Comparison of ENCODE assay signal across 23 cellular contexts in the genomic region with DNA sequence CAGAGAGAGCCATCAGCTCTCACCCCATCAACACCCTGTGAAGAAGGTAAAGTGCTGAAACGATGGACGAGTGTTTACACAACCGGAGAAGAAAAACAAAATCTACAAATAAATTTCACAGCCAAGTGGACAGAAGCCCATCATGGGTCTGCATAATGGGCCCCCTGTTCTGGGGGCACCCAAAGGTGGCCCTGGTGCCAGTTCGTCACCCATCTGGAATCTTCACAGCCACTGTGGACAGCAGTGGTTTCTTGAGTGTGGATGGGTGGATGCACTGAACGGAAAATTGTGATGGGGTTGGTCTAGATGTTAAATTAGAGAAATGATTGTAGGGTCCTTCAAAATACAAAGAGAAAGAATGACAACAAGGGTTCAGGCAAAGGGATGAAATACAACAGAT.
"Had no signal": no experiment of that assay in that cellular context is flagged by ENCODE, and none has a peak within 500 bp of the region (broad histone marks: within the 10 kb centered on the region; RNA-seq: fewer than 3 reads in every experiment).

No MANE protein-coding gene starts in this region.

- H3K27me3 Mint-ChIP-seq: activated B cell treated with CpG ODN at 0.5 μM for 24 hours; central memory CD8-positive, alpha-beta T cell had no signal

- H3K27ac ChIP-seq: colonic mucosa, epithelial cell of prostate, foreskin keratinocyte, left lung, parathyroid adenoma, right lobe of liver, transverse colon, vagina had no signal

- H3K9me3 ChIP-seq: colonic mucosa, right lobe of liver, transverse colon, vagina had no signal

- H3K27me3 ChIP-seq: colonic mucosa, right lobe of liver, vagina had no signal

- ATAC-seq: activated CD4-positive, alpha-beta T cell treated with anti-CD3 and anti-CD28 coated beads for 36 hours; natural killer cell; right lobe of liver; stimulated activated naive B cell treated with anti-CD40 and anti-IgM and Interleukin-4, amounts not matched to agents 10 μg/mL and 1 μg/mL and 100 μg/mL, for 72 hours had no signal

- H3K9ac ChIP-seq: parathyroid adenoma had no signal

- H3K4me3 Mint-ChIP-seq: activated B cell treated with CpG ODN at 0.5 μM for 24 hours; activated CD4-positive, alpha-beta T cell treated with anti-CD3 and anti-CD28 coated beads for 36 hours; central memory CD8-positive, alpha-beta T cell; mesothelial cell of epicardium; natural killer cell; stimulated activated naive B cell treated with anti-CD40 and anti-IgM and Interleukin-4, amounts not matched to agents 10 μg/mL and 1 μg/mL and 100 μg/mL, for 72 hours; T-helper 1 cell treated with Interleukin-12 subunit alpha and Interleukin-12 subunit beta and Interleukin-4 antibody, amounts not matched to agents 30 μg/mL and 1 μg/mL, for 36 hours had no signal

- H3K27ac Mint-ChIP-seq: activated B cell treated with CpG ODN at 0.5 μM for 24 hours; activated CD4-positive, alpha-beta T cell treated with anti-CD3 and anti-CD28 coated beads for 36 hours; endodermal cell; mesothelial cell of epicardium; natural killer cell; stimulated activated naive B cell treated with anti-CD40 and anti-IgM and Interleukin-4, amounts not matched to agents 10 μg/mL and 1 μg/mL and 100 μg/mL, for 72 hours; T-helper 1 cell treated with Interleukin-12 subunit alpha and Interleukin-12 subunit beta and Interleukin-4 antibody, amounts not matched to agents 30 μg/mL and 1 μg/mL, for 36 hours had no signal

- H3K9me3 Mint-ChIP-seq: central memory CD8-positive, alpha-beta T cell; natural killer cell had no signal

- H3K4me1 ChIP-seq: colonic mucosa, right lobe of liver had no signal

- H3K4me3 ChIP-seq: colonic mucosa, left lung, lung, right lobe of liver, transverse colon had no signal

- FAIRE-seq: kidney had no signal

- H2AFZ ChIP-seq: parathyroid adenoma had no signal

- H3K36me3 ChIP-seq: colonic mucosa, right lobe of liver had no signal

- DNase-seq: activated B cell treated with CpG ODN at 0.5 μM for 24 hours; activated CD4-positive, alpha-beta T cell treated with anti-CD3 and anti-CD28 coated beads for 36 hours; activated CD4-positive, alpha-beta T cell treated with anti-CD3 and anti-CD28 coated beads, Interleukin-2, amount 50 U/mL, for 4 hours; activated naive CD4-positive, alpha-beta T cell treated with anti-CD3 and anti-CD28 coated beads, Interleukin-2, amount 50 U/mL, for 16 hours; activated T-cell treated with anti-CD3 and anti-CD28 coated beads for 4 hours; colonic mucosa; foreskin keratinocyte; kidney; left lung; natural killer cell; stimulated activated CD4-positive, alpha-beta T cell treated with anti-CD3 and anti-CD28 coated beads, Interleukin-2, amount 100 ng/mL, for 48 hours; stimulated activated naive B cell treated with anti-CD40 and anti-IgM and Interleukin-4, amounts not matched to agents 10 μg/mL and 1 μg/mL and 100 μg/mL, for 72 hours; T1000; transverse colon had no signal

- H3K79me2 ChIP-seq: parathyroid adenoma had no signal

- H3K36me3 Mint-ChIP-seq: natural killer cell had no signal
